8 cellular contexts compared by ENCODE assay signal in genomic region chrX:153973127-153974002, GRCh38. TPM values are rescaled to one million over a fixed set of nuclear protein-coding genes. Genes with fewer than 3 reads are reported as not detected.
A peak's percentile ranks its signal among the peaks of the same experiment; 100 is the strongest.
DNase-seq lines count a peak whose midpoint lies in the region; ATAC-seq and TF ChIP-seq lines count a peak whose summit lies in the region.

No MANE protein-coding gene starts in this region.

- peak overlapping the region; percentile 62 to 93 (median 77) for H3K4me3 ChIP-seq in skeletal muscle tissue (ENCODE audit: low read length in 3 of 3)

- peaks cover 27 to 37% (median 28%) of the 10 kb centered on the region in 3 donors for H3K4me1 ChIP-seq in skeletal muscle tissue (ENCODE audit: control insufficient read depth in 3 of 3, insufficient read depth in 3 of 3, low read length in 3 of 3)

- H3K9me3 ChIP-seq in T-helper 17 cell (ENCODE audit: control insufficient read depth, low read length, poor library complexity, severe bottlenecking) (no peaks in the 10 kb centered on the region), skeletal muscle tissue (ENCODE audit: control insufficient read depth in 3 of 3, low read length in 3 of 3) (no peaks in the 10 kb centered on the region)

- peak overlapping the region; percentile 83 for H3K27ac ChIP-seq in skeletal muscle tissue (ENCODE audit: low read depth, low read length)

- peak overlapping the region; percentile 74 to 97 (median 79) for H3K9ac ChIP-seq in skeletal muscle tissue (ENCODE audit: low read depth in 1 of 3, low read length in 3 of 3)

- no peak for TF ChIP-seq CTCF in glutamatergic neuron (IDR thresholded peaks at IDR 0.05; ENCODE audit: partially characterized antibody, unreplicated experiment)

- no peaks in the 10 kb centered on the region for H3K36me3 ChIP-seq in skeletal muscle tissue (ENCODE audit: control insufficient read depth in 3 of 3, insufficient read depth in 3 of 3, low read length in 3 of 3)

- peaks cover 7% of the 10 kb centered on the region for H3K27me3 Mint-ChIP-seq in activated T-cell treated with anti-CD3 and anti-CD28 coated beads, Interleukin-2, amount 50 U/mL, for 72 hours (ENCODE audit: low read depth)
- H3K27me3 Mint-ChIP-seq in T-helper 17 cell, result no peaks in the 10 kb centered on the region
- peaks cover 7% of the 10 kb centered on the region for H3K27me3 Mint-ChIP-seq in glutamatergic neuron (ENCODE audit: unreplicated experiment)

- no peaks in the 10 kb centered on the region for H3K9me3 Mint-ChIP-seq in activated T-cell treated with anti-CD3 and anti-CD28 coated beads, Interleukin-2, amount 50 U/mL, for 72 hours
- H3K9me3 Mint-ChIP-seq in glutamatergic neuron (ENCODE audit: unreplicated experiment), result peaks cover 7% of the 10 kb centered on the region

- peak overlapping the region; percentile 87 to 92 for H3K4me3 Mint-ChIP-seq in activated T-cell treated with anti-CD3 and anti-CD28 coated beads, Interleukin-2, amount 50 U/mL, for 72 hours
- H3K4me3 Mint-ChIP-seq in T-helper 17 cell (peak overlapping the region; percentile 85), glutamatergic neuron (ENCODE audit: unreplicated experiment) (peak overlapping the region; percentile 88)

- H3K4me1 Mint-ChIP-seq in activated T-cell treated with anti-CD3 and anti-CD28 coated beads, Interleukin-2, amount 50 U/mL, for 72 hours (ENCODE audit: low read depth), result peaks cover 23% of the 10 kb centered on the region
- H3K4me1 Mint-ChIP-seq in T-helper 17 cell (peaks cover 13% of the 10 kb centered on the region), glutamatergic neuron (ENCODE audit: low read depth, unreplicated experiment) (peaks cover 1% of the 10 kb centered on the region)

- no peaks in the 10 kb centered on the region for H3K27me3 ChIP-seq in skeletal muscle tissue (ENCODE audit: control insufficient read depth in 3 of 3, insufficient read depth in 3 of 3, low read length in 3 of 3)

- peak overlapping the region; percentile 96 for H3K27ac Mint-ChIP-seq in activated T-cell treated with anti-CD3 and anti-CD28 coated beads, Interleukin-2, amount 50 U/mL, for 72 hours
- H3K27ac Mint-ChIP-seq in T-helper 17 cell (peak overlapping the region; percentile 81), glutamatergic neuron (ENCODE audit: unreplicated experiment) (peak overlapping the region; percentile 99)

- no peak for ATAC-seq in activated T-cell treated with anti-CD3 and anti-CD28 coated beads, Interleukin-2, amount 50 U/mL, for 72 hours (replicated peaks in 1 of 2)
- ATAC-seq in T-helper 17 cell (no peak), GM21447 (IDR thresholded peaks at IDR 0.05; ENCODE audit: unreplicated experiment) (no peak), GM21423 (IDR thresholded peaks at IDR 0.05; ENCODE audit: unreplicated experiment) (no peak)

- DNase-seq in activated T-cell treated with anti-CD3 and anti-CD28 coated beads, Interleukin-2, amount 50 U/mL, for 72 hours, result no peak
- no peak for DNase-seq in activated T-cell treated with anti-CD3 and anti-CD28 coated beads, Interleukin-2, amount 50 U/mL, for 1 hour
- DNase-seq in T-helper 17 cell (no peak), glutamatergic neuron (no peak), NCI-H446 treated with DMSO at 0.1 percent for 48 hours (lab: John Stamatoyannopoulos, UW) (no peak)

- H3K36me3 Mint-ChIP-seq in activated T-cell treated with anti-CD3 and anti-CD28 coated beads, Interleukin-2, amount 50 U/mL, for 72 hours (ENCODE audit: insufficient read depth in 2 of 2), result peaks cover 4% of the 10 kb centered on the region in 2 donors
- peaks cover 2% of the 10 kb centered on the region for H3K36me3 Mint-ChIP-seq in T-helper 17 cell (ENCODE audit: low read depth)
- H3K36me3 Mint-ChIP-seq in glutamatergic neuron (ENCODE audit: unreplicated experiment), result no peaks in the 10 kb centered on the region

RNA-seq across cellular contexts. Expression of gene TMEM187, which starts 0.8 kb away (rescaled TPM):
- 1 to 10 TPM; 9.1 to 9.8 TPM for total RNA-seq in activated T-cell treated with anti-CD3 and anti-CD28 coated beads, Interleukin-2, amount 50 U/mL, for 72 hours
- total RNA-seq in T-helper 17 cell, result 1 to 10 TPM; 2.4 to 3.0 TPM
- total RNA-seq in glutamatergic neuron (ENCODE audit: unreplicated experiment), result 6.7 TPM
- total RNA-seq in skeletal muscle tissue, result 2.1 TPM

RNA-seq across cellular contexts. Expression of gene HCFC1, which starts 1.7 kb away (rescaled TPM):
- 10 to 100 TPM; 59.3 to 65.8 TPM for total RNA-seq in activated T-cell treated with anti-CD3 and anti-CD28 coated beads, Interleukin-2, amount 50 U/mL, for 72 hours
- total RNA-seq in T-helper 17 cell, result 10 to 100 TPM; 65.7 to 65.8 TPM
- 84.0 TPM for total RNA-seq in glutamatergic neuron (ENCODE audit: unreplicated experiment)
- 9.4 TPM for total RNA-seq in skeletal muscle tissue

RNA-seq across cellular contexts. Expression of gene RENBP, which starts 28.9 kb away (rescaled TPM):
- total RNA-seq in activated T-cell treated with anti-CD3 and anti-CD28 coated beads, Interleukin-2, amount 50 U/mL, for 72 hours, result 10 to 100 TPM; 11.6 to 13.9 TPM
- total RNA-seq in T-helper 17 cell (10 to 100 TPM in 1 of 2 donors, 1 to 10 TPM in 1; 8.8 to 11.5 TPM), glutamatergic neuron (ENCODE audit: unreplicated experiment) (16.1 TPM), skeletal muscle tissue (5.7 TPM)

RNA-seq across cellular contexts. Expression of gene NAA10, which starts 38.5 kb away (rescaled TPM):
- total RNA-seq in activated T-cell treated with anti-CD3 and anti-CD28 coated beads, Interleukin-2, amount 50 U/mL, for 72 hours, result 10 to 100 TPM; 76.7 to 94.1 TPM
- 10 to 100 TPM; 42.8 to 48.5 TPM for total RNA-seq in T-helper 17 cell
- total RNA-seq in glutamatergic neuron (ENCODE audit: unreplicated experiment), result 129 TPM
- 13.6 TPM for total RNA-seq in skeletal muscle tissue

RNA-seq across cellular contexts. Expression of gene IRAK1, which starts 46.3 kb away (rescaled TPM):
- 100 to 1,000 TPM; 131 to 150 TPM for total RNA-seq in activated T-cell treated with anti-CD3 and anti-CD28 coated beads, Interleukin-2, amount 50 U/mL, for 72 hours
- total RNA-seq in T-helper 17 cell, result 10 to 100 TPM; 75.3 to 92.5 TPM
- total RNA-seq in glutamatergic neuron (ENCODE audit: unreplicated experiment), result 60.3 TPM
- 11.0 TPM for total RNA-seq in skeletal muscle tissue
